ENCODE assay signal across 28 cellular contexts in the genomic region with DNA sequence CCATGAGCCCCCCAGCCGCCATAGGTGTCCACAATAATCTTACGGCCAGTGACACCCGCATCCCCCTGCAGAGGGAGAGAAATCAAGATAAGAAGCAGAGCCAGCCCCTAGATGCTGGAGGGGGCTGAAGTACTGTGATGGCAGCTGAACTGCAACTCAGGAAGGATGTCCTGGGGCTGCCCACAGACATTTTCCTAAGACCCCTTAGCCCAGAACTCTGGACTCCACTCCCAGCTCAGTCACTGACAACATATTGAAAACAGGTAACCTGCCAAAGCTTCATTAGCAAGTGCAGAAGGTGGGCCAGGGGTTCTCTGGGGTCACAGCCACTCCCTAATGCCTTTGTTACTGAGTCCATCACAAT. TPM values are rescaled to one million over a fixed set of nuclear protein-coding genes. Genes with fewer than 3 reads are reported as not detected.
"Had no signal": no experiment of that assay in that cellular context is flagged by ENCODE, and none has a peak within 500 bp of the region (broad histone marks: within the 10 kb centered on the region; RNA-seq: fewer than 3 reads in every experiment).

No MANE protein-coding gene starts in this region.

- H2AFZ ChIP-seq: neural progenitor cell had no signal

- H3K4me1 ChIP-seq: gastrocnemius medialis, neural progenitor cell, psoas muscle, sigmoid colon, tibial nerve, upper lobe of left lung had no signal

- H3K4me2 ChIP-seq: neural progenitor cell had no signal

- H3K4me3 ChIP-seq: dorsolateral prefrontal cortex, gastrocnemius medialis, neural progenitor cell, ovary, psoas muscle, sigmoid colon, thoracic aorta, tibial nerve, upper lobe of left lung had no signal

- H3K27me3 ChIP-seq: gastrocnemius medialis, neural progenitor cell, ovary, sigmoid colon, tibial nerve, upper lobe of left lung had no signal

- H3K9ac ChIP-seq: neural progenitor cell had no signal

- ATAC-seq: esophagus mucosa; gastrocnemius medialis; left lobe of liver; naive thymus-derived CD4-positive, alpha-beta T cell; psoas muscle; right cardiac atrium; stimulated activated effector memory CD8-positive, alpha-beta T cell treated with anti-CD3 and anti-CD28 coated beads, Interleukin-12 subunit alpha, Interleukin-12 subunit beta, amount 100 ng/mL, for 72 hours; stimulated activated naive CD8-positive, alpha-beta T cell treated with anti-CD3 and anti-CD28 coated beads, Interleukin-15, Interleukin-2, amounts not matched to agents 100 U/mL and 50 U/mL, for 24 hours had no signal

- DNase-seq: dorsolateral prefrontal cortex; effector CD4-positive, alpha-beta T cell; foreskin fibroblast; gastrocnemius medialis; kidney; mesenchymal stem cell; midbrain; naive thymus-derived CD4-positive, alpha-beta T cell; nucleus accumbens; ovary; psoas muscle; right cardiac atrium; sigmoid colon; stimulated activated CD4-positive, alpha-beta T cell treated with anti-CD3 and anti-CD28 coated beads, Interleukin-2, amount 100 ng/mL, for 24 hours; stimulated activated CD4-positive, alpha-beta T cell treated with anti-CD3 and anti-CD28 coated beads, Interleukin-4, amount 100 ng/mL, for 24 hours; stimulated activated naive CD8-positive, alpha-beta T cell treated with anti-CD3 and anti-CD28 coated beads, Interleukin-15, Interleukin-2, amounts not matched to agents 100 U/mL and 50 U/mL, for 24 hours; upper lobe of left lung had no signal

- H3K36me3 ChIP-seq: gastrocnemius medialis, neural progenitor cell, ovary, sigmoid colon, thoracic aorta, tibial nerve, upper lobe of left lung had no signal

- H3K9me3 ChIP-seq: gastrocnemius medialis, ovary, psoas muscle, sigmoid colon, thoracic aorta, tibial nerve, upper lobe of left lung had no signal

- H3K27ac ChIP-seq: dorsolateral prefrontal cortex, epithelial cell of prostate, gastrocnemius medialis, neural progenitor cell, ovary, psoas muscle, sigmoid colon, thoracic aorta, tibial nerve, upper lobe of left lung had no signal

RNA-seq across cellular contexts. Expression of gene MAT1A, which starts 14.3 kb away (rescaled TPM):
- total RNA-seq: chondrocyte; glomerular endothelial cell; lung microvascular endothelial cell; naive thymus-derived CD4-positive, alpha-beta T cell; sigmoid colon; skeletal muscle tissue; thoracic aorta; tibial nerve had no signal
- polyA plus RNA-seq: naive thymus-derived CD4-positive, alpha-beta T cell; psoas muscle had no signal
